In the genomic region with DNA sequence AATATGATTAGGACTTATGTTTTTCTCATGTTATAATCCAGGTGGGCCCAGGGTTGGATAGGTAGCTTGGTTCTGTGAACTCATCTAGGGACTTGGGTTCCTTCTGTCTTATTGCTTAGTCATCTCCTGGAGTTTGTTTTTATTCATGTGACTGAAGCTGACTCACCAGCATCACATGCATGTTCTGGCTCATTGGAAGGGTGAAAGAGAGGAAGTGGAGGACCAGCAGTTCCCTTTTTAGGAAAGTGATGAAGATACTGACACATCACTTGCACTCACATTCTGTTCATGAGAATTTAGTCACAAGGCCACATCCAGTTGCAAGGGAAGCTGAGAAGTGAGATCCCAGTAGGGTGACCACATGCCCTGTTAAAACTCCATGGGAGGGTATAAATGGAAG, we compare ENCODE assay signal across 7 cellular contexts.
A peak's percentile ranks its signal among the peaks of the same experiment; 100 is the strongest.
DNase-seq lines count a peak whose midpoint lies in the region; ATAC-seq, FAIRE-seq and TF ChIP-seq lines count a peak whose summit lies in the region.
"Not testable (repeated sequence)": the region's sequence is repeated elsewhere in the genome, so short reads cannot be mapped to it uniquely, and the experiment has no call there.

No MANE protein-coding gene starts in this region.

- POLR2A ChIA-PET in activated CD4-positive, alpha-beta T cell treated with anti-CD3 and anti-CD28 coated beads for 36 hours (lab: Charles Lee), result not testable (repeated sequence)

- H3K9me3 Mint-ChIP-seq in HFFc6; activated CD4-positive, alpha-beta T cell treated with anti-CD3 and anti-CD28 coated beads for 36 hours (ENCODE audit: low read depth): not testable (repeated sequence)

- peak; percentile 60 for FAIRE-seq in bronchial epithelial cell (lab: Jason Lieb, UNC)
- not testable (repeated sequence) for FAIRE-seq in pancreas (lab: Jason Lieb, UNC)

- intact Hi-C loops in activated CD4-positive, alpha-beta T cell treated with anti-CD3 and anti-CD28 coated beads for 36 hours (cut with DNase I, micrococcal nuclease); right cardiac atrium (cut with DNase I); pancreas (cut with DNase I): not testable (repeated sequence)

- H3K36me3 Mint-ChIP-seq in HFFc6 (ENCODE audit: low read depth); activated CD4-positive, alpha-beta T cell treated with anti-CD3 and anti-CD28 coated beads for 36 hours (ENCODE audit: low read depth): not testable (repeated sequence)

- peak; percentile 80 for ATAC-seq in GM18868 (IDR thresholded peaks at IDR 0.05; ENCODE audit: unreplicated experiment)
- ATAC-seq in HG03571 (IDR thresholded peaks at IDR 0.05; ENCODE audit: unreplicated experiment), result peak; percentile 49
- ATAC-seq in activated CD4-positive, alpha-beta T cell treated with anti-CD3 and anti-CD28 coated beads for 36 hours, result peak; percentile 98
- ATAC-seq in right cardiac atrium, result peak; percentile 66 to 73
- ATAC-seq in pancreas, result peak in 3 of 4 donors; percentile 56 to 83 (median 75)

- not testable (repeated sequence) for H3K27ac ChIP-seq in right cardiac atrium (ENCODE audit: low read length); pancreas

- not testable (repeated sequence) for H3K27ac Mint-ChIP-seq in HFFc6; activated CD4-positive, alpha-beta T cell treated with anti-CD3 and anti-CD28 coated beads for 36 hours

- not testable (repeated sequence) for H3K4me3 ChIP-seq in bronchial epithelial cell (ENCODE audit: low read depth, low read length); right cardiac atrium (ENCODE audit: low read length); pancreas

- not testable (repeated sequence) for TF ChIP-seq CTCF in HFFc6 (IDR thresholded peaks at IDR 0.05); bronchial epithelial cell (IDR thresholded peaks at IDR 0.05; ENCODE audit: insufficient read depth, low read length, severe bottlenecking); pancreas (IDR thresholded peaks at IDR 0.05)

- H3K9me3 ChIP-seq in right cardiac atrium (ENCODE audit: control insufficient read depth, low read length); pancreas: not testable (repeated sequence)

- H3K27me3 Mint-ChIP-seq in HFFc6 (ENCODE audit: insufficient read depth); activated CD4-positive, alpha-beta T cell treated with anti-CD3 and anti-CD28 coated beads for 36 hours: not testable (repeated sequence)

- H3K36me3 ChIP-seq in bronchial epithelial cell (ENCODE audit: control insufficient read depth, insufficient read depth, low read length); pancreas: not testable (repeated sequence)

- CTCF ChIA-PET in activated CD4-positive, alpha-beta T cell treated with anti-CD3 and anti-CD28 coated beads for 36 hours (lab: Charles Lee), result not testable (repeated sequence)

- not testable (repeated sequence) for H3K4me1 ChIP-seq in right cardiac atrium (ENCODE audit: control insufficient read depth, insufficient read depth, low read length); pancreas

- not testable (repeated sequence) for H3K27me3 ChIP-seq in bronchial epithelial cell (ENCODE audit: control insufficient read depth, insufficient read depth, low read length); right cardiac atrium (ENCODE audit: control insufficient read depth, insufficient read depth); pancreas

- not testable (repeated sequence) for H3K4me3 Mint-ChIP-seq in HFFc6; activated CD4-positive, alpha-beta T cell treated with anti-CD3 and anti-CD28 coated beads for 36 hours

- not testable (repeated sequence) for H3K4me1 Mint-ChIP-seq in HFFc6 (ENCODE audit: low read depth); activated CD4-positive, alpha-beta T cell treated with anti-CD3 and anti-CD28 coated beads for 36 hours

- peak; percentile 37 for DNase-seq in HFFc6
- DNase-seq in activated CD4-positive, alpha-beta T cell treated with anti-CD3 and anti-CD28 coated beads for 36 hours; bronchial epithelial cell (ENCODE audit: low read depth); right cardiac atrium; pancreas: not testable (repeated sequence)
